ENCODE assay signal across 17 cellular contexts in the genomic region with DNA sequence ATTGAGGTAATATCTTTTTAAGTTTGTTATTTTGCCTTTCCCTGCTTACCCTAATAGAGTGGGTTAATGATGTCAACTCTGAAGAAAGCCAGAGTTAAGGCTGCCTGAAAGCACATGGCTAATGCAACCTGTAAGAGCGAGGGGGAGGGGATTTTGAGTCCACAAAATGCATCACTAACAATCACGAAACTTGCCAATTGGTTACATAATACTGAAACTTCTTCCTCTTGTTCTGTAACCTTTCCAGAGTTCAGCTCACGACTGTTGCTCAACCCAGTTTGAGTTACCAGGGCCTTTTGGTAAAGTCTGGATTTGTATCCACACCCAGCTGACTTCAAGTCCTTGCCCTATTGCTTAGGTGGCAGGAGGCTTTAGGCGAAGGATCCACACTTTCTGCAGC.
DNase-seq lines count a peak whose midpoint lies in the region; ATAC-seq and TF ChIP-seq lines count a peak whose summit lies in the region.
"Had no signal": no experiment of that assay in that cellular context is flagged by ENCODE, and none has a peak within 500 bp of the region (broad histone marks: within the 10 kb centered on the region; RNA-seq: fewer than 3 reads in every experiment).

No MANE protein-coding gene starts in this region.

- DNase-seq in GM04504 (ENCODE audit: low read depth) = peak; percentile 46
- DNase-seq in RPMI8226 = peak; percentile 11
- peak; percentile 89 for DNase-seq in fibroblast of peridontal ligament (ENCODE audit: extremely low read depth)
- DNase-seq in omental fat pad (ENCODE audit: low spot score) = no peak
- no peak for DNase-seq in activated naive CD4-positive, alpha-beta T cell (lab: John Stamatoyannopoulos, UW)
- DNase-seq in SK-N-DZ (ENCODE audit: low spot score) = no peak
- no peak for DNase-seq in activated effector memory CD4-positive, alpha-beta T cell treated with Interleukin-2 at 50 U/mL for 16 hours
- DNase-seq: activated T-cell treated with anti-CD3 and anti-CD28 coated beads, Interleukin-2, amount 50 U/mL, for 4 hours; CD8-positive, alpha-beta memory T cell; immature natural killer cell; KBM-7; NCI-H2171; nephron progenitor cell; SJCRH30 had no signal

- ATAC-seq in omental fat pad (ENCODE audit: low FRiP score) = peak; percentile 84
- no peak for ATAC-seq in HG03097 (IDR thresholded peaks at IDR 0.05; ENCODE audit: low FRiP score, unreplicated experiment)
- ATAC-seq: activated T-cell treated with anti-CD3 and anti-CD28 coated beads, Interleukin-2, amount 50 U/mL, for 4 hours; body of pancreas; HCT116 had no signal

- TF ChIP-seq CTCF in omental fat pad (IDR thresholded peaks at IDR 0.05) = no peak

Comparison
In these comparisons a context has a peak if more than half of its experiments do, and no peak if none do; other contexts are left out.
1. DNase-seq: peak in GM04504 (single experiment), RPMI8226 (single experiment) and fibroblast of peridontal ligament (single experiment); none in omental fat pad (single experiment), activated naive CD4-positive, alpha-beta T cell (0 of 4), SK-N-DZ (single experiment) and activated effector memory CD4-positive, alpha-beta T cell treated with Interleukin-2 at 50 U/mL for 16 hours (single experiment).